ENCODE assay signal across 9 cellular contexts in genomic region chr2:69797836-69798465, GRCh38. TPM values are rescaled to one million over a fixed set of nuclear protein-coding genes. Genes with fewer than 3 reads are reported as not detected.
DNase-seq lines count a peak whose midpoint lies in the region; ATAC-seq, FAIRE-seq and TF ChIP-seq lines count a peak whose summit lies in the region.
"Had no signal": no experiment of that assay in that cellular context is flagged by ENCODE, and none has a peak within 500 bp of the region (broad histone marks: within the 10 kb centered on the region; RNA-seq: fewer than 3 reads in every experiment).

No MANE protein-coding gene starts in this region.

- H2AFZ ChIP-seq in keratinocyte (ENCODE audit: control insufficient read depth, low read length), result peak overlapping the region; percentile 17

- H3K9me3 ChIP-seq in keratinocyte (ENCODE audit: control insufficient read depth, low read depth, low read length) (no peaks in the 10 kb centered on the region), small intestine (ENCODE audit: control insufficient read depth, low read depth) (no peaks in the 10 kb centered on the region), adrenal gland (replicated peaks in 1 of 3) (no peaks in the 10 kb centered on the region), SJCRH30 (replicated peaks) (no peaks in the 10 kb centered on the region)
- no peaks in the 10 kb centered on the region for H3K9me3 ChIP-seq in effector memory CD4-positive, alpha-beta T cell (ENCODE audit: control insufficient read depth, low read length)

- H3K36me3 ChIP-seq in keratinocyte (ENCODE audit: control insufficient read depth in 2 of 2, extremely low read depth in 1 of 2, insufficient read depth in 2 of 2, low read length in 2 of 2), result peaks cover 2 to 5% of the 10 kb centered on the region in 2 experiments
- peaks cover 3 to 7% of the 10 kb centered on the region in 2 donors for H3K36me3 ChIP-seq in small intestine (ENCODE audit: control insufficient read depth in 2 of 2, insufficient read depth in 2 of 2, low read length in 2 of 2)
- H3K36me3 ChIP-seq in adrenal gland (replicated peaks in 1 of 2), result no peaks in the 10 kb centered on the region
- no peaks in the 10 kb centered on the region for H3K36me3 ChIP-seq in SJCRH30
- H3K36me3 ChIP-seq in effector memory CD4-positive, alpha-beta T cell (ENCODE audit: control insufficient read depth, insufficient read depth, low read length), result no peaks in the 10 kb centered on the region

- H3K27me3 ChIP-seq in keratinocyte (ENCODE audit: control insufficient read depth, extremely low read depth, insufficient read depth, low read length), result no peaks in the 10 kb centered on the region
- H3K27me3 ChIP-seq in small intestine (ENCODE audit: control insufficient read depth in 2 of 2, insufficient read depth in 2 of 2, low read length in 2 of 2), result no peaks in the 10 kb centered on the region
- no peaks in the 10 kb centered on the region for H3K27me3 ChIP-seq in adrenal gland
- H3K27me3 ChIP-seq in SJCRH30, result no peaks in the 10 kb centered on the region
- H3K27me3 ChIP-seq in effector memory CD4-positive, alpha-beta T cell (replicated peaks; ENCODE audit: control insufficient read depth, insufficient read depth, low read length, poor library complexity, severe bottlenecking), result no peaks in the 10 kb centered on the region

- no peak for DNase-seq in GM12891 (ENCODE audit: insufficient read length, low spot score)
- DNase-seq in keratinocyte (ENCODE audit: low read depth, low spot score), result no peak
- DNase-seq in small intestine, result peak; percentile 47
- no peak for DNase-seq in adrenal gland
- no peak for DNase-seq in SJCRH30
- no peak for DNase-seq in effector memory CD4-positive, alpha-beta T cell
- DNase-seq: activated naive CD8-positive, alpha-beta T cell treated with anti-CD3 and anti-CD28 coated beads for 36 hours had no signal

- H3K9me1 ChIP-seq in keratinocyte (ENCODE audit: control insufficient read depth, extremely low read depth, insufficient read depth, low read length), result peaks cover 4% of the 10 kb centered on the region

- peaks cover 25% of the 10 kb centered on the region for H3K4me1 ChIP-seq in keratinocyte (ENCODE audit: control insufficient read depth, extremely low read depth, insufficient read depth, low read length)
- H3K4me1 ChIP-seq in small intestine (ENCODE audit: control insufficient read depth in 2 of 2, insufficient read depth in 1 of 2, low read depth in 1 of 2, low read length in 1 of 2), result peaks cover 8 to 12% of the 10 kb centered on the region in 2 donors
- peaks cover 0 to 18% of the 10 kb centered on the region in 2 donors for H3K4me1 ChIP-seq in adrenal gland (replicated peaks in 1 of 2)
- H3K4me1 ChIP-seq in SJCRH30, result no peaks in the 10 kb centered on the region
- no peaks in the 10 kb centered on the region for H3K4me1 ChIP-seq in effector memory CD4-positive, alpha-beta T cell (ENCODE audit: control insufficient read depth, insufficient read depth, low read length, poor library complexity, severe bottlenecking)

- H3K27ac ChIP-seq in keratinocyte (ENCODE audit: control insufficient read depth, insufficient read depth, low read length) (peak overlapping the region; percentile 92), small intestine (ENCODE audit: low read depth in 1 of 2, low read length in 1 of 2) (peak overlapping the region; percentile 77 to 85), adrenal gland (peak overlapping the region in 2 of 5 donors; percentile 35 to 61), SJCRH30 (no peak overlapping the region)
- no peak overlapping the region for H3K27ac ChIP-seq in effector memory CD4-positive, alpha-beta T cell (ENCODE audit: insufficient read depth, low read length, poor library complexity, severe bottlenecking)

- no peaks in the 10 kb centered on the region for H3K27me3 Mint-ChIP-seq in activated T-helper 17 cell treated with anti-CD3 and anti-CD28 coated beads, Interleukin-2, amount 50 U/mL, for 72 hours

- FAIRE-seq in GM12891 (lab: Jason Lieb, UNC), result peak; percentile 31
- peak; percentile 20 for FAIRE-seq in keratinocyte (lab: Jason Lieb, UNC)
- no peak for FAIRE-seq in small intestine (lab: Jason Lieb, UNC)

- H3K9me3 Mint-ChIP-seq in activated T-helper 17 cell treated with anti-CD3 and anti-CD28 coated beads, Interleukin-2, amount 50 U/mL, for 72 hours, result no peaks in the 10 kb centered on the region
- H3K9me3 Mint-ChIP-seq: activated naive CD8-positive, alpha-beta T cell treated with anti-CD3 and anti-CD28 coated beads for 36 hours had no signal

- intact Hi-C loops in adrenal gland (cut with DNase I), result no loop called here

- TF ChIP-seq CTCF in keratinocyte (optimal IDR thresholded peaks at IDR 0.05 in 1 of 3, IDR thresholded peaks at IDR 0.05 in 1 of 3, conservative IDR thresholded peaks at IDR 0.05 in 1 of 3; ENCODE audit: extremely low read depth in 1 of 3, insufficient read depth in 2 of 3, low read length in 3 of 3), result no peak
- TF ChIP-seq CTCF in adrenal gland (IDR thresholded peaks at IDR 0.05), result no peak

- no peak for ATAC-seq in activated T-helper 17 cell treated with anti-CD3 and anti-CD28 coated beads, Interleukin-2, amount 50 U/mL, for 72 hours (replicated peaks)
- ATAC-seq in GM18502 (IDR thresholded peaks at IDR 0.05; ENCODE audit: poor library complexity, unreplicated experiment), result no peak

- H3K4me3 ChIP-seq in keratinocyte (ENCODE audit: control insufficient read depth in 2 of 3, extremely low read depth in 1 of 3, insufficient read depth in 2 of 3, low read depth in 1 of 3, low read length in 3 of 3), result peak overlapping the region; percentile 9 to 73 (median 62)
- H3K4me3 ChIP-seq in small intestine (ENCODE audit: low read depth in 1 of 2, low read length in 2 of 2), result no peak overlapping the region
- peak overlapping the region in 2 of 4 donors; percentile 22 to 43 for H3K4me3 ChIP-seq in adrenal gland
- H3K4me3 ChIP-seq in SJCRH30, result no peak overlapping the region; the same call in 1 of the 2 replicates
- no peak overlapping the region for H3K4me3 ChIP-seq in effector memory CD4-positive, alpha-beta T cell (ENCODE audit: insufficient read depth, low read depth, low read length, poor library complexity, severe bottlenecking)

- TF ChIP-seq POLR2A in GM12891 (IDR thresholded peaks at IDR 0.05; ENCODE audit: low read depth, low read length) (no peak), adrenal gland (IDR thresholded peaks at IDR 0.05) (no peak)

- H4K20me1 ChIP-seq in keratinocyte (ENCODE audit: control insufficient read depth, extremely low read depth, insufficient read depth, low read length), result no peaks in the 10 kb centered on the region

- H3K4me1 Mint-ChIP-seq in activated T-helper 17 cell treated with anti-CD3 and anti-CD28 coated beads, Interleukin-2, amount 50 U/mL, for 72 hours, result no peaks in the 10 kb centered on the region

- no peaks in the 10 kb centered on the region for H3K36me3 Mint-ChIP-seq in activated T-helper 17 cell treated with anti-CD3 and anti-CD28 coated beads, Interleukin-2, amount 50 U/mL, for 72 hours (ENCODE audit: low read depth)
- H3K36me3 Mint-ChIP-seq: activated naive CD8-positive, alpha-beta T cell treated with anti-CD3 and anti-CD28 coated beads for 36 hours had no signal

- H3K27ac Mint-ChIP-seq in activated T-helper 17 cell treated with anti-CD3 and anti-CD28 coated beads, Interleukin-2, amount 50 U/mL, for 72 hours, result peak overlapping the region; percentile 1
- H3K27ac Mint-ChIP-seq: activated naive CD8-positive, alpha-beta T cell treated with anti-CD3 and anti-CD28 coated beads for 36 hours had no signal

- H3K4me2 ChIP-seq in keratinocyte (ENCODE audit: control insufficient read depth, extremely low read depth, insufficient read depth, low read depth, low read length), result peak overlapping the region; percentile 99

- H3K9ac ChIP-seq in keratinocyte (ENCODE audit: control insufficient read depth, extremely low read depth, insufficient read depth, low read length), result peak overlapping the region; percentile 81

- 39 to 73% (median 59%) methylated on average over 3 of the region's 3 CpGs for WGBS in small intestine, 3 donors
- WGBS in adrenal gland, 4 donors, result 58 to 61% (median 59%) methylated on average over 3 of the region's 3 CpGs

- no peak overlapping the region for H3K4me3 Mint-ChIP-seq in activated T-helper 17 cell treated with anti-CD3 and anti-CD28 coated beads, Interleukin-2, amount 50 U/mL, for 72 hours

- dilution Hi-C loops in keratinocyte (cut with MboI; ENCODE audit: extremely low pct_ligation_motif_present, low sequenced_read_pairs), result no loop called here

- no peaks in the 10 kb centered on the region for H3K79me2 ChIP-seq in keratinocyte (ENCODE audit: control insufficient read depth, insufficient read depth, low read length)

RNA-seq across cellular contexts. Expression of gene GMCL1, which starts 31.5 kb away (rescaled TPM):
- 4.5 TPM for polyA plus RNA-seq in GM12891 (2012; ENCODE audit: low read depth, missing spikeins)
- total RNA-seq in activated T-helper 17 cell treated with anti-CD3 and anti-CD28 coated beads, Interleukin-2, amount 50 U/mL, for 72 hours, result 10 to 100 TPM; 20.8 to 24.1 TPM
- 3.9 to 7.5 TPM (median 4.1 TPM) in 3 replicates for polyA plus RNA-seq in keratinocyte
- polyA plus RNA-seq in keratinocyte (2011; ENCODE audit: low read depth), result 5.0 TPM
- polyA plus RNA-seq in keratinocyte (2011; cell fraction: cytosol; rRNA removed), result 4.4 and 6.4 TPM in 2 replicates
- polyA plus RNA-seq in keratinocyte (2011; cell fraction: nucleus; rRNA removed), result 3.8 and 6.0 TPM in 2 replicates
- 4.7 and 4.9 TPM in 2 replicates for polyA plus RNA-seq in keratinocyte (2012; ENCODE audit: low replicate concordance)
- polyA minus RNA-seq in keratinocyte, result 1.9 to 6.5 TPM (median 2.4 TPM) in 3 replicates
- polyA minus RNA-seq in keratinocyte (2011; cell fraction: cytosol; rRNA and poly(A)+ RNA removed), result 2.9 TPM
- polyA minus RNA-seq in keratinocyte (2011; cell fraction: nucleus; rRNA and poly(A)+ RNA removed), result 1.4 and 5.6 TPM in 2 replicates
- 10 to 100 TPM; 13.6 to 18.1 (median 17.3) TPM for polyA plus RNA-seq in small intestine
- total RNA-seq in adrenal gland, result 10 to 100 TPM in 5 of 8 donors, 1 to 10 TPM in 3; 7.3 to 14.9 (median 10.4) TPM
- 10 to 100 TPM in 1 of 3 donors, 1 to 10 TPM in 2; 2.8 to 11.5 (median 5.1) TPM for polyA plus RNA-seq in adrenal gland
- 20.1 and 26.1 TPM in 2 replicates for total RNA-seq in SJCRH30 (2014; rRNA removed; shearing (Covaris generic))

RNA-seq across cellular contexts. Expression of gene ANXA4, which starts 56.0 kb away (rescaled TPM):
- polyA plus RNA-seq in GM12891 (2012; ENCODE audit: low read depth, missing spikeins), result 51.1 TPM
- total RNA-seq in activated T-helper 17 cell treated with anti-CD3 and anti-CD28 coated beads, Interleukin-2, amount 50 U/mL, for 72 hours, result 10 to 100 TPM; 31.5 to 33.0 TPM
- 143 to 268 TPM (median 209 TPM) in 3 replicates for polyA plus RNA-seq in keratinocyte
- 163 TPM for polyA plus RNA-seq in keratinocyte (2011; ENCODE audit: low read depth)
- polyA plus RNA-seq in keratinocyte (2011; cell fraction: cytosol; rRNA removed), result 167 and 222 TPM in 2 replicates
- 183 and 208 TPM in 2 replicates for polyA plus RNA-seq in keratinocyte (2011; cell fraction: nucleus; rRNA removed)
- 149 and 191 TPM in 2 replicates for polyA plus RNA-seq in keratinocyte (2012; ENCODE audit: low replicate concordance)
- 152 to 289 TPM (median 216 TPM) in 3 replicates for polyA minus RNA-seq in keratinocyte
- polyA minus RNA-seq in keratinocyte (2011; cell fraction: cytosol; rRNA and poly(A)+ RNA removed), result 144 TPM
- 57.3 and 91.8 TPM in 2 replicates for polyA minus RNA-seq in keratinocyte (2011; cell fraction: nucleus; rRNA and poly(A)+ RNA removed)
- polyA plus RNA-seq in small intestine, result 100 to 1,000 TPM; 289 to 317 (median 309) TPM
- total RNA-seq in adrenal gland, result 10 to 100 TPM; 27.2 to 57.4 (median 39.0) TPM
- 10 to 100 TPM; 20.6 to 34.5 (median 23.5) TPM for polyA plus RNA-seq in adrenal gland
- 2.8 and 4.7 TPM in 2 replicates for total RNA-seq in SJCRH30 (2014; rRNA removed; shearing (Covaris generic))

Comparison
In these comparisons a context has a peak if more than half of its experiments do, and no peak if none do; other contexts are left out.
1. H3K27ac ChIP-seq: peak in keratinocyte (single experiment) and small intestine (2 of 2); none in SJCRH30 (single experiment) and effector memory CD4-positive, alpha-beta T cell (single experiment).
2. H3K4me3 ChIP-seq: peak in keratinocyte (3 of 3); none in small intestine (0 of 2), SJCRH30 (single experiment) and effector memory CD4-positive, alpha-beta T cell (single experiment).